In genomic region chr17:27593232-27593856, GRCh38 we compare ENCODE assay signal across 24 cellular contexts.
"Had no signal": no experiment of that assay in that cellular context is flagged by ENCODE, and none has a peak within 500 bp of the region (broad histone marks: within the 10 kb centered on the region; RNA-seq: fewer than 3 reads in every experiment).

No MANE protein-coding gene starts in this region.

- H3K4me1 ChIP-seq: breast epithelium, gastroesophageal sphincter, tibial artery, uterus had no signal

- H3K9me3 Mint-ChIP-seq: activated CD4-positive, alpha-beta memory T cell treated with anti-CD3 and anti-CD28 coated beads, Interleukin-2, amount 10 ng/mL, durations not matched to agents 7 days and 5 days; memory B cell; naive B cell; neural crest cell had no signal

- H3K4me3 Mint-ChIP-seq: activated CD4-positive, alpha-beta memory T cell treated with anti-CD3 and anti-CD28 coated beads, Interleukin-2, amount 10 ng/mL, durations not matched to agents 7 days and 5 days; memory B cell; naive B cell; neural crest cell had no signal

- H3K27ac ChIP-seq: breast epithelium, gastroesophageal sphincter, heart left ventricle, left ventricle myocardium inferior, sigmoid colon, tibial artery, uterus had no signal

- H3K27me3 ChIP-seq: breast epithelium, gastroesophageal sphincter, heart left ventricle, sigmoid colon, tibial artery, uterus had no signal

- DNase-seq: activated CD4-positive, alpha-beta memory T cell treated with anti-CD3 and anti-CD28 coated beads, Interleukin-2, amount 10 ng/mL, durations not matched to agents 7 days and 5 days; activated CD4-positive, alpha-beta T cell treated with anti-CD3 and anti-CD28 coated beads for 48 hours; activated CD4-positive, CD25-positive, alpha-beta regulatory T cell; activated effector memory CD4-positive, alpha-beta T cell treated with Interleukin-2 at 50 U/mL for 16 hours; activated naive CD4-positive, alpha-beta T cell treated with anti-CD3 and anti-CD28 coated beads, Interleukin-2, amount 50 U/mL, for 16 hours; activated T-cell treated with anti-CD3 and anti-CD28 coated beads, Interleukin-2, amount 50 U/mL, for 48 hours; cerebellar nuclear complex; effector CD4-positive, alpha-beta T cell; heart left ventricle; kidney glomerular epithelial cell; left ventricle myocardium inferior; naive B cell; sigmoid colon; stimulated activated CD4-positive, alpha-beta T cell treated with anti-CD3 and anti-CD28 coated beads, Interleukin-12 subunit alpha, Interleukin-12 subunit beta, amount 100 ng/mL, for 4 hours; stimulated activated CD4-positive, alpha-beta T cell treated with anti-CD3 and anti-CD28 coated beads, Interleukin-1b, Interleukin-23, amount 100 ng/mL, for 48 hours; stimulated activated CD8-positive, alpha-beta memory T cell treated with anti-CD3 and anti-CD28 coated beads, Interleukin-4, amount 100 ng/mL, for 48 hours; stimulated activated naive CD4-positive, alpha-beta T cell treated with Interleukin-2 at 50 U/mL for 16 hours; tibial artery; uterus had no signal

- H3K27ac Mint-ChIP-seq: activated CD4-positive, alpha-beta memory T cell treated with anti-CD3 and anti-CD28 coated beads, Interleukin-2, amount 10 ng/mL, durations not matched to agents 7 days and 5 days had no signal

- H3K4me1 Mint-ChIP-seq: memory B cell, naive B cell, neural crest cell had no signal

- H3K36me3 ChIP-seq: uterus had no signal

- ATAC-seq: esophagus mucosa, gastroesophageal sphincter, heart left ventricle had no signal

- H3K4me3 ChIP-seq: breast epithelium, gastroesophageal sphincter, heart left ventricle, left ventricle myocardium inferior, sigmoid colon, tibial artery, uterus had no signal

- H3K9me3 ChIP-seq: breast epithelium, gastroesophageal sphincter, heart left ventricle, left ventricle myocardium inferior, sigmoid colon, tibial artery, uterus had no signal

- H3K27me3 Mint-ChIP-seq: activated CD4-positive, alpha-beta memory T cell treated with anti-CD3 and anti-CD28 coated beads, Interleukin-2, amount 10 ng/mL, durations not matched to agents 7 days and 5 days; memory B cell; naive B cell had no signal
